ENCODE assay signal across 19 cellular contexts in genomic region chr20:4920131-4920530, GRCh38.
DNase-seq lines count a peak whose midpoint lies in the region; ATAC-seq, FAIRE-seq and TF ChIP-seq lines count a peak whose summit lies in the region.
"Had no signal": no experiment of that assay in that cellular context is flagged by ENCODE, and none has a peak within 500 bp of the region (broad histone marks: within the 10 kb centered on the region; RNA-seq: fewer than 3 reads in every experiment).

No MANE protein-coding gene starts in this region.

- no peak for TF ChIP-seq EP300 in HepG2 (IDR thresholded peaks at IDR 0.05; ENCODE audit: low read depth in 2 of 2, low read length in 2 of 2)
- TF ChIP-seq EP300 in HepG2 (CRISPR knock-in tag; IDR thresholded peaks at IDR 0.05; ENCODE audit: borderline replicate concordance), result no peak
- no peak for TF ChIP-seq EP300 in esophagus muscularis mucosa (IDR thresholded peaks at IDR 0.05)

- H3K27ac ChIP-seq in liver (ENCODE audit: low read depth in 1 of 2, low read length in 2 of 2), result peak overlapping the region; percentile 31 to 82
- no peak overlapping the region for H3K27ac ChIP-seq in HepG2 (ENCODE audit: extremely low read length, insufficient read depth, low read length)
- H3K27ac ChIP-seq in lower lobe of right lung, result no peak overlapping the region
- no peak overlapping the region for H3K27ac ChIP-seq in esophagus muscularis mucosa (replicated peaks in 1 of 4)
- H3K27ac ChIP-seq: 22Rv1, A549, BLaER1 had no signal

- peaks cover 13% of the 10 kb centered on the region for H3K36me3 Mint-ChIP-seq in endothelial cell (ENCODE audit: low read depth, unreplicated experiment)
- H3K36me3 Mint-ChIP-seq in stimulated activated memory B cell treated with anti-CD40 and anti-IgM and Interleukin-4, amounts not matched to agents 10 μg/mL and 1 μg/mL and 100 μg/mL, for 72 hours, result peaks cover 45% of the 10 kb centered on the region

- H3K4me3 Mint-ChIP-seq in endothelial cell (ENCODE audit: unreplicated experiment), result peak overlapping the region; percentile 1
- H3K4me3 Mint-ChIP-seq in stimulated activated memory B cell treated with anti-CD40 and anti-IgM and Interleukin-4, amounts not matched to agents 10 μg/mL and 1 μg/mL and 100 μg/mL, for 72 hours, result no peak overlapping the region
- H3K4me3 Mint-ChIP-seq: CD8-positive, alpha-beta T cell; H9 had no signal

- H3K9me3 ChIP-seq in liver (ENCODE audit: control insufficient read depth in 4 of 4, low read length in 3 of 4) (no peaks in the 10 kb centered on the region), HepG2 (ENCODE audit: low read length) (no peaks in the 10 kb centered on the region), lower lobe of right lung (no peaks in the 10 kb centered on the region), esophagus muscularis mucosa (no peaks in the 10 kb centered on the region)
- H3K9me3 ChIP-seq: A549, BLaER1 had no signal

- DNase-seq in HepG2 (ENCODE audit: low spot score) (no peak), astrocyte of the cerebellum (ENCODE audit: low read depth) (peak; percentile 43), endothelial cell (ENCODE audit: low spot score) (no peak), lower lobe of right lung (no peak), esophagus muscularis mucosa (ENCODE audit: extremely low spot score) (no peak)
- DNase-seq: CD8-positive, alpha-beta T cell; DMS 273 treated with DMSO at 0.1 percent for 48 hours; DMS53; DND-41; EL; H9 had no signal

- 83% methylated on average over 6 of the region's 6 CpGs for WGBS in liver
- WGBS in HepG2 (ENCODE audit: low lambda C conversion rate), result 99% methylated on average over 6 of the region's 6 CpGs
- WGBS in esophagus muscularis mucosa, result 94% methylated on average over 6 of the region's 6 CpGs

- no peak for TF ChIP-seq CTCF in liver (IDR thresholded peaks at IDR 0.05; ENCODE audit: low read depth, low read length, missing input control)
- no peak for TF ChIP-seq CTCF in HepG2 (CRISPR knock-in tag; IDR thresholded peaks at IDR 0.05)
- TF ChIP-seq CTCF in astrocyte of the cerebellum (IDR thresholded peaks at IDR 0.05; ENCODE audit: low read depth, low read length, missing control alignments), result no peak
- TF ChIP-seq CTCF in endothelial cell (IDR thresholded peaks at IDR 0.05; ENCODE audit: unreplicated experiment), result no peak
- TF ChIP-seq CTCF in lower lobe of right lung (IDR thresholded peaks at IDR 0.05), result no peak
- no peak for TF ChIP-seq CTCF in esophagus muscularis mucosa (IDR thresholded peaks at IDR 0.05)

- intact Hi-C loops in HepG2 (cut with micrococcal nuclease; ENCODE audit: unreplicated experiment) (no loop called here), lower lobe of right lung (cut with DNase I) (no loop called here), esophagus muscularis mucosa (cut with DNase I) (no loop called here)

- TF ChIP-seq RAD21 in liver (IDR thresholded peaks at IDR 0.05), result no peak
- TF ChIP-seq RAD21 in HepG2 (CRISPR knock-in tag; IDR thresholded peaks at IDR 0.05), result no peak

- H3K4me1 ChIP-seq in liver (ENCODE audit: control insufficient read depth in 4 of 4, insufficient read depth in 4 of 4, low read length in 3 of 4) (peaks cover 9 to 34% (median 29%) of the 10 kb centered on the region in 4 donors), HepG2 (ENCODE audit: insufficient read depth, low read length) (peaks cover 34% of the 10 kb centered on the region), lower lobe of right lung (peaks cover 25% of the 10 kb centered on the region), esophagus muscularis mucosa (peaks cover 0 to 23% (median 18%) of the 10 kb centered on the region in 4 donors)

- TF ChIP-seq POLR2A in HepG2 (IDR thresholded peaks at IDR 0.05; ENCODE audit: insufficient read depth in 1 of 2, low read depth in 2 of 2, low read length in 2 of 2), result no peak
- no peak for TF ChIP-seq POLR2A in esophagus muscularis mucosa (IDR thresholded peaks at IDR 0.05; ENCODE audit: low read depth)

- peaks cover 2% of the 10 kb centered on the region for H3K27me3 Mint-ChIP-seq in endothelial cell (ENCODE audit: unreplicated experiment)
- no peaks in the 10 kb centered on the region for H3K27me3 Mint-ChIP-seq in stimulated activated memory B cell treated with anti-CD40 and anti-IgM and Interleukin-4, amounts not matched to agents 10 μg/mL and 1 μg/mL and 100 μg/mL, for 72 hours

- peaks cover 2% of the 10 kb centered on the region for H3K79me2 ChIP-seq in HepG2 (ENCODE audit: insufficient read depth, low read length)

- no peak overlapping the region for H3K4me3 ChIP-seq in liver (ENCODE audit: low read depth in 1 of 3, low read length in 3 of 3)
- no peak overlapping the region for H3K4me3 ChIP-seq in HepG2 (replicated peaks in 1 of 3; ENCODE audit: insufficient read depth in 1 of 3, low read depth in 2 of 3, low read length in 3 of 3)
- H3K4me3 ChIP-seq in astrocyte of the cerebellum (ENCODE audit: low read depth, low read length), result no peak overlapping the region
- H3K4me3 ChIP-seq in lower lobe of right lung, result no peak overlapping the region
- H3K4me3 ChIP-seq in esophagus muscularis mucosa, result no peak overlapping the region
- H3K4me3 ChIP-seq: A549, BLaER1, GM12878 had no signal

- no peaks in the 10 kb centered on the region for H3K9me3 Mint-ChIP-seq in endothelial cell (ENCODE audit: unreplicated experiment)
- H3K9me3 Mint-ChIP-seq in stimulated activated memory B cell treated with anti-CD40 and anti-IgM and Interleukin-4, amounts not matched to agents 10 μg/mL and 1 μg/mL and 100 μg/mL, for 72 hours, result no peaks in the 10 kb centered on the region
- H3K9me3 Mint-ChIP-seq: CD8-positive, alpha-beta T cell; H9 had no signal

- POLR2A ChIA-PET in HepG2 (lab: Yijun Ruan, JAX), result no interaction called here

- H3K27ac Mint-ChIP-seq in endothelial cell (ENCODE audit: unreplicated experiment), result no peak overlapping the region
- H3K27ac Mint-ChIP-seq in stimulated activated memory B cell treated with anti-CD40 and anti-IgM and Interleukin-4, amounts not matched to agents 10 μg/mL and 1 μg/mL and 100 μg/mL, for 72 hours, result peak overlapping the region; percentile 10
- H3K27ac Mint-ChIP-seq: CD8-positive, alpha-beta T cell; H9 had no signal

- H2AFZ ChIP-seq in HepG2 (ENCODE audit: low read length), result no peak overlapping the region

- H3K27me3 ChIP-seq in liver (ENCODE audit: control insufficient read depth in 4 of 4, insufficient read depth in 4 of 4, low read length in 3 of 4), result no peaks in the 10 kb centered on the region
- no peaks in the 10 kb centered on the region for H3K27me3 ChIP-seq in HepG2 (ENCODE audit: control insufficient read depth in 1 of 2, insufficient read depth in 2 of 2, low read length in 2 of 2)
- H3K27me3 ChIP-seq in lower lobe of right lung (ENCODE audit: low read depth), result no peaks in the 10 kb centered on the region
- H3K27me3 ChIP-seq in esophagus muscularis mucosa, result no peaks in the 10 kb centered on the region
- H3K27me3 ChIP-seq: BLaER1 had no signal

- no peak overlapping the region for H3K9ac ChIP-seq in liver (ENCODE audit: low read depth in 1 of 2, low read length in 2 of 2)
- H3K9ac ChIP-seq in HepG2 (ENCODE audit: insufficient read depth, low read depth, low read length), result no peak overlapping the region
- H3K9ac ChIP-seq: BLaER1 had no signal

- ATAC-seq in HepG2 (no peak), lower lobe of right lung (no peak), GM19395 (IDR thresholded peaks at IDR 0.05; ENCODE audit: unreplicated experiment) (no peak)
- no peak for ATAC-seq in stimulated activated memory B cell treated with anti-CD40 and anti-IgM and Interleukin-4, amounts not matched to agents 10 μg/mL and 1 μg/mL and 100 μg/mL, for 72 hours
- ATAC-seq: CD8-positive, alpha-beta T cell; GM12878 had no signal

- no peak overlapping the region for H3K4me2 ChIP-seq in HepG2 (ENCODE audit: low read depth, low read length)
- H3K4me2 ChIP-seq: A549, BLaER1 had no signal

- H3K36me3 ChIP-seq in liver (ENCODE audit: control insufficient read depth in 4 of 4, insufficient read depth in 3 of 4, low read depth in 1 of 4, low read length in 3 of 4) (peaks cover 0 to 3% (median 1%) of the 10 kb centered on the region in 4 donors), HepG2 (replicated peaks in 1 of 2; ENCODE audit: control insufficient read depth in 1 of 2, insufficient read depth in 2 of 2, low read length in 2 of 2) (peaks cover 22 to 44% of the 10 kb centered on the region in 2 experiments), lower lobe of right lung (peaks cover 4% of the 10 kb centered on the region), esophagus muscularis mucosa (no peaks in the 10 kb centered on the region)

- no peak for FAIRE-seq in HepG2 (lab: Jason Lieb, UNC)
- FAIRE-seq: A549, GM12878, H1 had no signal

- peaks cover 65% of the 10 kb centered on the region for H3K4me1 Mint-ChIP-seq in endothelial cell (ENCODE audit: unreplicated experiment)
- H3K4me1 Mint-ChIP-seq in stimulated activated memory B cell treated with anti-CD40 and anti-IgM and Interleukin-4, amounts not matched to agents 10 μg/mL and 1 μg/mL and 100 μg/mL, for 72 hours, result peaks cover 66% of the 10 kb centered on the region

- peaks cover 13% of the 10 kb centered on the region; the same call in 1 of the 2 replicates for H4K20me1 ChIP-seq in HepG2 (ENCODE audit: insufficient read depth, low read length)

- in situ Hi-C loops in HepG2 (cut with HindIII; ENCODE audit: extremely low pct_ligation_motif_present, low pct_unique_long_range_greater_than_20kb) (no loop called here), astrocyte of the cerebellum (cut with HindIII; ENCODE audit: low sequenced_read_pairs) (no loop called here)

- CTCF ChIA-PET in HepG2 (lab: Yijun Ruan, JAX; ENCODE audit: low intra/inter-chr PET ratio, low total read pairs), result no interaction called here

- BruUV-seq in HepG2 (replicated peaks; lab: Mats Ljungman, UMichigan), result no TSS peak

TF ChIP-seq in HepG2, 621 proteins besides CTCF, POLR2A, EP300 and RAD21 (continues in another document):
- TF ChIP-seq CREB1 (IDR thresholded peaks at IDR 0.05), result no peak
- TF ChIP-seq CREB1 (CRISPR knock-in tag; IDR thresholded peaks at IDR 0.05), result no peak
- no peak for TF ChIP-seq MZF1 (CRISPR knock-in tag; IDR thresholded peaks at IDR 0.05; ENCODE audit: borderline replicate concordance)
- no peak for TF ChIP-seq ZNF713 (CRISPR knock-in tag; IDR thresholded peaks at IDR 0.05)
- TF ChIP-seq RARG (CRISPR knock-in tag; IDR thresholded peaks at IDR 0.05; ENCODE audit: low read depth), result no peak
- no peak for TF ChIP-seq ZNF260 (CRISPR knock-in tag; IDR thresholded peaks at IDR 0.05; ENCODE audit: borderline replicate concordance, low read depth)
- no peak for TF ChIP-seq RFX5 (IDR thresholded peaks at IDR 0.05; ENCODE audit: low read depth, low read length)
- no peak for TF ChIP-seq ARID2 (CRISPR knock-in tag; IDR thresholded peaks at IDR 0.05; ENCODE audit: borderline replicate concordance)

Comparison
In these comparisons a context has a peak if more than half of its experiments do, and no peak if none do; other contexts are left out.
1. H3K27ac ChIP-seq: peak in liver (2 of 2); none in HepG2 (single experiment), lower lobe of right lung (single experiment) and esophagus muscularis mucosa (0 of 4).